In the genomic region with DNA sequence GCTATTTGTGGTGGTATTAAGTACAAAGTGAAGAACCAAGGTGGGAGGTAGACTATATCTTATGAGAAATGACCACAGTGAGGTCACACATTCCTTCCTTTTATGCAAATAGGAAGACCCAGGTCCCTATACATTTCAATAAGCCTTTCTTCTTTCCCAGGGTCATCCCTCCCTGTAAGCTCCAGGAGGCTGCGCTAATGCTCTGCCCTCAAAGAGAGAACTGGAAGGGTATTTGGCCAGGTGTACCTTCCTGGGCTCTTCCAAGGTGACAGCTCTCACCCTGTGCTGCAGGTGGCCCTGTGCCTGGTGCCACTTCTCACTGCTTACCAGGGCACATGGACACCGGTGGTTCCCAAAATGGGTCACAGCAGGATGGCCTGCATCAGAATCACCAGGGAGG, we compare ENCODE assay signal across 5 cellular contexts.
DNase-seq lines count a peak whose midpoint lies in the region; ATAC-seq, FAIRE-seq and TF ChIP-seq lines count a peak whose summit lies in the region.
"Not testable (repeated sequence)": the region's sequence is repeated elsewhere in the genome, so short reads cannot be mapped to it uniquely, and the experiment has no call there.

No MANE protein-coding gene starts in this region.

- H3K4me3 Mint-ChIP-seq in chondrocyte (ENCODE audit: unreplicated experiment), result not testable (repeated sequence)

- TF ChIP-seq EP300 in K562 (IDR thresholded peaks at IDR 0.05; ENCODE audit: low read length); esophagus muscularis mucosa (IDR thresholded peaks at IDR 0.05): not testable (repeated sequence)

- not testable (repeated sequence) for H2AFZ ChIP-seq in K562 (ENCODE audit: low read depth, low read length)

- not testable (repeated sequence) for H3K27ac ChIP-seq in K562 (ENCODE audit: extremely low read depth, low read depth, low read length); esophagus muscularis mucosa (replicated peaks in 1 of 4); upper lobe of right lung

- TF ChIP-seq POLR2A in K562 (conservative IDR thresholded peaks at IDR 0.05); esophagus muscularis mucosa (IDR thresholded peaks at IDR 0.05; ENCODE audit: low read depth): not testable (repeated sequence)

- not testable (repeated sequence) for H3K36me3 ChIP-seq in H7 (replicated peaks; ENCODE audit: control insufficient read depth, insufficient read depth, low read length); K562 (ENCODE audit: control insufficient read depth, insufficient read depth, low read length); esophagus muscularis mucosa; upper lobe of right lung

- not testable (repeated sequence) for H3K9me1 ChIP-seq in K562 (ENCODE audit: control insufficient read depth, insufficient read depth, low read length)

- BruUV-seq in K562 (replicated peaks; lab: Mats Ljungman, UMichigan), result not testable (repeated sequence)

- not testable (repeated sequence) for TF ChIP-seq RAD21 in K562 (CRISPR knock-in tag; conservative IDR thresholded peaks at IDR 0.05 in 1 of 2, IDR thresholded peaks at IDR 0.05 in 1 of 2)

- DNase-seq in H7 (peak; percentile 41), esophagus muscularis mucosa (ENCODE audit: extremely low spot score) (peak; percentile 68)
- DNase-seq in K562 (ENCODE audit: extremely low read depth in 1 of 4, low spot score in 3 of 4); chondrocyte (ENCODE audit: low spot score); upper lobe of right lung: not testable (repeated sequence)

- not testable (repeated sequence) for H3K4me1 ChIP-seq in K562 (replicated peaks in 1 of 2; ENCODE audit: control insufficient read depth in 2 of 2, insufficient read depth in 2 of 2, low read length in 2 of 2); esophagus muscularis mucosa; upper lobe of right lung

- CTCF ChIA-PET in K562 (lab: Yijun Ruan, JAX; ENCODE audit: low intra/inter-chr PET ratio), result not testable (repeated sequence)

- not testable (repeated sequence) for H3K27me3 Mint-ChIP-seq in chondrocyte (ENCODE audit: low read depth)

- intact Hi-C loops in K562 (cut with micrococcal nuclease); esophagus muscularis mucosa (cut with DNase I); upper lobe of right lung (cut with DNase I): not testable (repeated sequence)

- ATAC-seq in K562 (peak; percentile 21), upper lobe of right lung (peak; percentile 16)

- not testable (repeated sequence) for H3K4me2 ChIP-seq in K562 (ENCODE audit: insufficient read depth, low read length)

- WGBS in K562 (ENCODE audit: insufficient coverage, low coverage, missing lambda C conversion rate), result 57% methylated on average over 2 of the region's 2 CpGs
- 94% methylated on average over 2 of the region's 2 CpGs for WGBS in esophagus muscularis mucosa

- not testable (repeated sequence) for H3K27me3 ChIP-seq in H7 (ENCODE audit: control insufficient read depth, insufficient read depth, low read length); K562 (ENCODE audit: control insufficient read depth in 2 of 2, insufficient read depth in 2 of 2, low read length in 2 of 2); esophagus muscularis mucosa; upper lobe of right lung

- H3K9me3 ChIP-seq in K562 (replicated peaks; ENCODE audit: control insufficient read depth, insufficient read depth, low read depth, low read length); esophagus muscularis mucosa; upper lobe of right lung: not testable (repeated sequence)

- H3K27ac Mint-ChIP-seq in chondrocyte (ENCODE audit: unreplicated experiment), result peak overlapping the region; percentile 90

- in situ Hi-C loops in K562 (cut with MboI), result loop anchor here (25.0 kb wide), 2 partner anchors 1051 to 1149 kb away; no protein-coding TSS in a partner anchor

- H3K36me3 Mint-ChIP-seq in chondrocyte (ENCODE audit: low read depth), result not testable (repeated sequence)

- peaks cover 33% of the 10 kb centered on the region for H3K4me1 Mint-ChIP-seq in chondrocyte (ENCODE audit: low read depth)

- H4K20me1 ChIP-seq in K562 (replicated peaks; ENCODE audit: control insufficient read depth, insufficient read depth, low read length), result not testable (repeated sequence)

- POLR2A ChIA-PET in K562 (lab: Yijun Ruan, JAX), result not testable (repeated sequence)

- not testable (repeated sequence) for H3K9me3 Mint-ChIP-seq in chondrocyte (ENCODE audit: low read depth)

- not testable (repeated sequence) for H3K79me2 ChIP-seq in K562 (ENCODE audit: control insufficient read depth, insufficient read depth, low read length)

- TF ChIP-seq CTCF in K562 (IDR thresholded peaks at IDR 0.05 in 2 of 3, conservative IDR thresholded peaks at IDR 0.05 in 1 of 3; ENCODE audit: insufficient read depth in 2 of 3, low read depth in 1 of 3, low read length in 3 of 3); chondrocyte (IDR thresholded peaks at IDR 0.05); esophagus muscularis mucosa (IDR thresholded peaks at IDR 0.05); upper lobe of right lung (IDR thresholded peaks at IDR 0.05): not testable (repeated sequence)

- not testable (repeated sequence) for H3K9ac ChIP-seq in K562 (ENCODE audit: insufficient read depth in 1 of 2, low read depth in 2 of 2, low read length in 2 of 2)

- FAIRE-seq in K562 (lab: Jason Lieb, UNC), result not testable (repeated sequence)

- H3K4me3 ChIP-seq in H7 (ENCODE audit: insufficient read depth, low read depth, low read length); K562; esophagus muscularis mucosa; upper lobe of right lung: not testable (repeated sequence)
